In the genomic region with DNA sequence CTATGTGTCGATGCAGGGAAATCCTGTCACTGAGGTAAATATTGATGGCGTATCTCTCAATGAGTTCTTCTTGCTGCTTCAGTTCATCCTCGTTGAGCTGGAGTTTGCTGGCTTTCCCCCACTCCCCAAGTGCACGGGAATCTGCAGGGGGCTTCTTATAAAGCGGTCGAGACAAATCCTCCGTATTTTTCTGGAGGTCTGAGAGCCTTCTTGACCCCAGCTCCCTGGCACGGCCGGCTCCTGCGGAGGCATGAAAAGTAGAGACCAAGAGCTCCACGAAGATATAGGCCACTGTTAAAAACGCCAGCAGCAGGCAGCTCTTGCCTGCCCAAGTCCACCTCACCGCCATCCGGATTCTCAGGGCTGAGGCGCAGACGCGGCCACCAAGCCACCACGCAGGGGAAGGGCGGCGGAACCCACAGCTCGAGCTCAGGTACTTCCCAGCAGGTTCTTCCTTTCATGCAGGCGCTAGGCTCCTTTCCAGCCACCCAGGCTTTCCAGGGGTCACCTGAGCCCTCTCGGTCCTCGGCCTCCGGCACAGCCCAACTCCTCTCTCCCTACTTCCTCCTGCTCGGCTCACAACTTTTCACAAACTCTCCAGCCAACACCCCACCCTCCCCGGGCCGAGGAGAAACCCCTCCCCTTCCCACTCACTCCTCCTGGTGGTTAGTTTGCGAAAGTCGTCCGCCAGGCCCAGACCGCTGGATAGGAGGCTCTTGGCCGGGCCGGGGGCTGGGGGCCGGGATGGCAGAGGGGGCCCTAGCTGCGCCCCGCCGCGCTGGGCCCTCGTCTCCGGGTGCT, we compare ENCODE assay signal across 8 cellular contexts. TPM values are rescaled to one million over a fixed set of nuclear protein-coding genes. Genes with fewer than 3 reads are reported as not detected.
DNase-seq lines count a peak whose midpoint lies in the region; ATAC-seq and TF ChIP-seq lines count a peak whose summit lies in the region.

A gene (minus strand): TSS at position 596 of the 801 bp plus-strand sequence. CDS start 247 bp downstream, at position 349.

- 0 out of 2 replicates have a peak within 1 kb of the TSS, but pooled peaks have one; percentile 52 for H3K27ac ChIP-seq in GM23338 (ENCODE audit: low read depth)
- H3K27ac ChIP-seq in SU-DHL-6 (ENCODE audit: low read depth, low read length): peak within 1 kb of the TSS; percentile 2; the same call in 1 of the 2 replicates
- H3K27ac ChIP-seq in upper lobe of left lung: peak within 1 kb of the TSS; percentile 88 to 97 (median 94)

- H3K4me3 ChIP-seq in GM23338 (peak within 1 kb of the TSS; percentile 96), SU-DHL-6 (ENCODE audit: insufficient read depth, low read length, poor library complexity, severe bottlenecking) (peak within 1 kb of the TSS; percentile 69), upper lobe of left lung (peak within 1 kb of the TSS; percentile 96 to 99 (median 98))

- H3K4me1 Mint-ChIP-seq in GM23338: peaks cover 12% of the 10 kb centered on the region
- peaks cover 56% of the 10 kb centered on the region for H3K4me1 Mint-ChIP-seq in activated naive CD8-positive, alpha-beta T cell treated with anti-CD3 and anti-CD28 coated beads, Interleukin-2, amount 50 U/mL, for 24 hours

- peak within 1 kb of the TSS; percentile 77 for H3K9ac ChIP-seq in SU-DHL-6 (ENCODE audit: low read length)

- H3K9me3 Mint-ChIP-seq in GM23338: no peaks in the 10 kb centered on the region; the same call in 2 of the 3 replicates
- no peaks in the 10 kb centered on the region for H3K9me3 Mint-ChIP-seq in activated naive CD8-positive, alpha-beta T cell treated with anti-CD3 and anti-CD28 coated beads, Interleukin-2, amount 50 U/mL, for 24 hours

- peak within 1 kb of the TSS; percentile 98 for H3K4me2 ChIP-seq in GM23338
- peak within 1 kb of the TSS; percentile 84 for H3K4me2 ChIP-seq in SU-DHL-6 (ENCODE audit: low read depth, low read length, poor library complexity, severe bottlenecking)

- H4K20me1 ChIP-seq in GM23338 (replicated peaks; ENCODE audit: insufficient read depth): no peaks in the 10 kb centered on the region
- H4K20me1 ChIP-seq in SU-DHL-6 (ENCODE audit: low read depth, low read length): peaks cover 6% of the 10 kb centered on the region; the same call in 1 of the 2 replicates

- H3K4me3 Mint-ChIP-seq in GM23338: peak within 1 kb of the TSS; percentile 92
- H3K4me3 Mint-ChIP-seq in activated naive CD8-positive, alpha-beta T cell treated with anti-CD3 and anti-CD28 coated beads, Interleukin-2, amount 50 U/mL, for 24 hours: peak within 1 kb of the TSS; percentile 93

- intact Hi-C loops in cardiac septum (cut with DNase I): loop anchor here (2.0 to 10.0 kb wide), 4 partner anchors 54 to 1382 kb away; a partner anchor contains a TSS

- peaks cover 28% of the 10 kb centered on the region for H3K79me2 ChIP-seq in GM23338 (replicated peaks; ENCODE audit: insufficient read depth)
- H3K79me2 ChIP-seq in SU-DHL-6 (ENCODE audit: insufficient read depth, low read length): no peaks in the 10 kb centered on the region; the same call in 1 of the 2 replicates

- H3K9me2 ChIP-seq in GM23338 (ENCODE audit: insufficient read depth) (no peaks in the 10 kb centered on the region), SU-DHL-6 (replicated peaks; ENCODE audit: insufficient read depth, low read length) (no peaks in the 10 kb centered on the region)

- ATAC-seq in GM23338: peak; percentile 84
- ATAC-seq in activated naive CD8-positive, alpha-beta T cell treated with anti-CD3 and anti-CD28 coated beads, Interleukin-2, amount 50 U/mL, for 24 hours: peak; percentile 75
- ATAC-seq in upper lobe of left lung (ENCODE audit: low FRiP score in 2 of 2): peak; percentile 96

- no peaks in the 10 kb centered on the region for H3F3A ChIP-seq in GM23338 (replicated peaks; ENCODE audit: low read depth)
- H3F3A ChIP-seq in SU-DHL-6 (ENCODE audit: insufficient read depth): peaks cover 14% of the 10 kb centered on the region

- H2AFZ ChIP-seq in GM23338 (peak within 1 kb of the TSS; percentile 95), SU-DHL-6 (ENCODE audit: low read depth, low read length, severe bottlenecking) (peak within 1 kb of the TSS; percentile 86)

- H3K9me3 ChIP-seq in SU-DHL-6 (ENCODE audit: insufficient read depth, low read length) (no peaks in the 10 kb centered on the region), upper lobe of left lung (no peaks in the 10 kb centered on the region)

- peak within 1 kb of the TSS; percentile 80; the same call in 1 of the 2 replicates for H3K27ac Mint-ChIP-seq in GM23338
- peak within 1 kb of the TSS; percentile 95 for H3K27ac Mint-ChIP-seq in activated naive CD8-positive, alpha-beta T cell treated with anti-CD3 and anti-CD28 coated beads, Interleukin-2, amount 50 U/mL, for 24 hours

- TF ChIP-seq EP300 in upper lobe of left lung (IDR thresholded peaks at IDR 0.05): no peak

- peaks cover 16% of the 10 kb centered on the region for H3K36me3 Mint-ChIP-seq in GM23338 (ENCODE audit: low read depth)
- peaks cover 28% of the 10 kb centered on the region for H3K36me3 Mint-ChIP-seq in activated naive CD8-positive, alpha-beta T cell treated with anti-CD3 and anti-CD28 coated beads, Interleukin-2, amount 50 U/mL, for 24 hours (ENCODE audit: low read depth)

- H3K27me3 Mint-ChIP-seq in GM23338 (ENCODE audit: insufficient read depth, low read depth, poor library complexity): peaks cover 2% of the 10 kb centered on the region
- H3K27me3 Mint-ChIP-seq in activated naive CD8-positive, alpha-beta T cell treated with anti-CD3 and anti-CD28 coated beads, Interleukin-2, amount 50 U/mL, for 24 hours: no peaks in the 10 kb centered on the region

- 2 to 3% methylated on average over 38 to 41 of the region's 41 CpGs for WGBS in upper lobe of left lung, 2 donors

- TF ChIP-seq CTCF in GM23338 (conservative IDR thresholded peaks at IDR 0.05; ENCODE audit: low read depth in 2 of 2): peak; percentile 59 to 77
- peak; percentile 65 for TF ChIP-seq CTCF in LNCAP (IDR thresholded peaks at IDR 0.05)
- peak; percentile 64 for TF ChIP-seq CTCF in SU-DHL-6 (IDR thresholded peaks at IDR 0.05; ENCODE audit: insufficient read depth, low read length, poor library complexity, severe bottlenecking)
- peak; percentile 66 to 81 (median 72) for TF ChIP-seq CTCF in upper lobe of left lung (IDR thresholded peaks at IDR 0.05)

- no peaks in the 10 kb centered on the region for H3K36me3 ChIP-seq in GM23338 (ENCODE audit: insufficient read depth)
- H3K36me3 ChIP-seq in SU-DHL-6 (ENCODE audit: low read length): no peaks in the 10 kb centered on the region
- no peaks in the 10 kb centered on the region for H3K36me3 ChIP-seq in upper lobe of left lung

- H3K4me1 ChIP-seq in GM23338 (ENCODE audit: insufficient read depth) (peaks cover 11% of the 10 kb centered on the region; the same call in 1 of the 2 replicates), upper lobe of left lung (peaks cover 35 to 54% (median 40%) of the 10 kb centered on the region in 4 donors)

- DNase-seq in GM04504 (ENCODE audit: low read depth): peak; percentile 68
- DNase-seq in GM23338 (ENCODE audit: low spot score): peak; percentile 91
- peak; percentile 74 for DNase-seq in activated naive CD8-positive, alpha-beta T cell treated with anti-CD3 and anti-CD28 coated beads, Interleukin-2, amount 50 U/mL, for 24 hours
- DNase-seq in cardiac septum (ENCODE audit: low spot score): peak; percentile 95
- DNase-seq in pons (ENCODE audit: low spot score): peak; percentile 90
- DNase-seq in upper lobe of left lung: peak; percentile 90 to 93

- H3K27me3 ChIP-seq in GM23338 (ENCODE audit: insufficient read depth) (no peaks in the 10 kb centered on the region), SU-DHL-6 (ENCODE audit: low read length) (no peaks in the 10 kb centered on the region), upper lobe of left lung (no peaks in the 10 kb centered on the region)

- TF ChIP-seq POLR2A in upper lobe of left lung (IDR thresholded peaks at IDR 0.05): peak in 2 of 4 donors; percentile 55 to 74

TF ChIP-seq in GM23338, 12 proteins besides CTCF, POLR2A, EP300 and RAD21 (continues in another document):
- TF ChIP-seq JUNB (IDR thresholded peaks at IDR 0.05; ENCODE audit: unreplicated experiment) (no peak), EZH2phosphoT487 (IDR thresholded peaks at IDR 0.05; ENCODE audit: unreplicated experiment) (no peak), STAT1 (IDR thresholded peaks at IDR 0.05; ENCODE audit: unreplicated experiment) (no peak), EZH2 (IDR thresholded peaks at IDR 0.05; ENCODE audit: low read depth, unreplicated experiment) (no peak), POLR2AphosphoS5 (IDR thresholded peaks at IDR 0.05; ENCODE audit: low read depth) (no peak)

RNA-seq across cellular contexts. Expression of the gene that starts here (rescaled TPM):
- total RNA-seq in GM23338 (2014; rRNA removed; shearing (Covaris generic)): 2.4 and 3.0 TPM in 2 replicates
- polyA plus RNA-seq in GM23338 (2016; fragmentation: Nextera tagmentation; extraction: Ambion mirVana): 1.1 TPM in 1 of 2 replicates, not detected in the other
- total RNA-seq in cardiac septum: 2.0 TPM
- 10 to 100 TPM in 2 of 6 donors, 1 to 10 TPM in 4; 2.4 to 13.5 (median 7.9) TPM for total RNA-seq in upper lobe of left lung

Comparison
In these comparisons a context has a peak if more than half of its experiments do, and no peak if none do; other contexts are left out.
1. Peak in every context shown above with its lines: DNase-seq, ATAC-seq, H3K4me3 ChIP-seq and H3K27ac ChIP-seq.
2. H3K27ac ChIP-seq: peak in every context shown above with its lines; median percentile 94 in upper lobe of left lung; 52 in GM23338; 2 in SU-DHL-6.